Comparison of ENCODE assay signal across 14 cellular contexts in genomic region chr3:123536153-123536895, GRCh38. TPM values are rescaled to one million over a fixed set of nuclear protein-coding genes. Genes with fewer than 3 reads are reported as not detected.
A peak's percentile ranks its signal among the peaks of the same experiment; 100 is the strongest.
DNase-seq lines count a peak whose midpoint lies in the region; ATAC-seq, FAIRE-seq and TF ChIP-seq lines count a peak whose summit lies in the region.
"Had no signal": no experiment of that assay in that cellular context is flagged by ENCODE, and none has a peak within 500 bp of the region (broad histone marks: within the 10 kb centered on the region; RNA-seq: fewer than 3 reads in every experiment).

No MANE protein-coding gene starts in this region.

- H3K27me3 ChIP-seq in HAP-1 (ENCODE audit: low read depth): no peaks in the 10 kb centered on the region
- H3K27me3 ChIP-seq: gastroesophageal sphincter had no signal

- WGBS in A549 (ENCODE audit: missing lambda C conversion rate): 90% methylated on average over 5 of the region's 5 CpGs

- ATAC-seq in A549: no peak
- peak; percentile 76 for ATAC-seq in GM18858 (IDR thresholded peaks at IDR 0.05; ENCODE audit: unreplicated experiment)
- peak; percentile 56 for ATAC-seq in HG03460 (IDR thresholded peaks at IDR 0.05; ENCODE audit: unreplicated experiment)
- ATAC-seq: gastroesophageal sphincter had no signal

- CTCF ChIA-PET in A549 (lab: Yijun Ruan, JAX): interaction anchor here (0.6 kb wide), 1 partner anchor 207 kb away, joined by 3 read pairs; no protein-coding TSS in a partner anchor
- CTCF ChIA-PET in HEK293 (lab: Yijun Ruan, JAX): interaction anchor here (1.0 to 1.7 kb wide), 2 partner anchors 8 to 15 kb away, joined by 5 to 8 read pairs; no protein-coding TSS in a partner anchor
- CTCF ChIA-PET in activated CD4-positive, alpha-beta T cell treated with anti-CD3 and anti-CD28 coated beads, Interleukin-2, amount 10 ng/mL, durations not matched to agents 7 days and 5 days (lab: Charles Lee): no interaction called here

- no peak for TF ChIP-seq POLR2A in A549 (IDR thresholded peaks at IDR 0.05; ENCODE audit: low read length)

- in situ Hi-C loops in HAP-1 (cut with MboI; ENCODE audit: low sequenced_read_pairs): no loop called here

- H3K4me3 ChIP-seq in A549: no peak overlapping the region
- H3K4me3 ChIP-seq in HEK293 (ENCODE audit: low read depth, low read length): no peak overlapping the region
- H3K4me3 ChIP-seq in HAP-1: no peak overlapping the region
- H3K4me3 ChIP-seq: gastroesophageal sphincter had no signal

- POLR2A ChIA-PET in A549 (lab: Yijun Ruan, JAX) (no interaction called here), HEK293 (lab: Yijun Ruan, JAX) (no interaction called here)
- POLR2A ChIA-PET in activated CD4-positive, alpha-beta T cell treated with anti-CD3 and anti-CD28 coated beads, Interleukin-2, amount 10 ng/mL, durations not matched to agents 7 days and 5 days (lab: Charles Lee): no interaction called here

- no peaks in the 10 kb centered on the region for H3K27me3 Mint-ChIP-seq in activated CD4-positive, alpha-beta T cell treated with anti-CD3 and anti-CD28 coated beads, Interleukin-2, amount 10 ng/mL, durations not matched to agents 7 days and 5 days
- H3K27me3 Mint-ChIP-seq: brain had no signal

- H3K9me3 Mint-ChIP-seq in activated CD4-positive, alpha-beta T cell treated with anti-CD3 and anti-CD28 coated beads, Interleukin-2, amount 10 ng/mL, durations not matched to agents 7 days and 5 days: no peaks in the 10 kb centered on the region
- H3K9me3 Mint-ChIP-seq: brain had no signal

- no peak overlapping the region for H3K27ac ChIP-seq in A549
- H3K27ac ChIP-seq in HEK293 (ENCODE audit: extremely low read depth, low read depth, low read length): no peak overlapping the region
- H3K27ac ChIP-seq: gastroesophageal sphincter had no signal

- H3K36me3 ChIP-seq in HEK293 (ENCODE audit: control insufficient read depth in 2 of 2, insufficient read depth in 1 of 2, low read length in 2 of 2) (no peaks in the 10 kb centered on the region), HAP-1 (replicated peaks) (no peaks in the 10 kb centered on the region)
- H3K36me3 ChIP-seq: gastroesophageal sphincter had no signal

- no peaks in the 10 kb centered on the region for H3K36me3 Mint-ChIP-seq in activated CD4-positive, alpha-beta T cell treated with anti-CD3 and anti-CD28 coated beads, Interleukin-2, amount 10 ng/mL, durations not matched to agents 7 days and 5 days (ENCODE audit: low read depth)
- H3K36me3 Mint-ChIP-seq: brain had no signal

- no peak overlapping the region for H3K27ac Mint-ChIP-seq in activated CD4-positive, alpha-beta T cell treated with anti-CD3 and anti-CD28 coated beads, Interleukin-2, amount 10 ng/mL, durations not matched to agents 7 days and 5 days

- no peak overlapping the region for H3K4me2 ChIP-seq in A549

- H3K9me3 ChIP-seq in A549 (no peaks in the 10 kb centered on the region), HEK293 (ENCODE audit: control insufficient read depth, insufficient read depth, low read depth, low read length) (no peaks in the 10 kb centered on the region), HAP-1 (no peaks in the 10 kb centered on the region)
- H3K9me3 ChIP-seq: gastroesophageal sphincter had no signal

- no peak for TF ChIP-seq CTCF in A549 (IDR thresholded peaks at IDR 0.05)
- TF ChIP-seq CTCF in HEK293 (tag by site-specific recombination; IDR thresholded peaks at IDR 0.05): no peak

- H3K4me3 Mint-ChIP-seq in activated CD4-positive, alpha-beta T cell treated with anti-CD3 and anti-CD28 coated beads, Interleukin-2, amount 10 ng/mL, durations not matched to agents 7 days and 5 days: no peak overlapping the region
- H3K4me3 Mint-ChIP-seq: brain had no signal

- no peak for TF ChIP-seq RAD21 in A549 (conservative IDR thresholded peaks at IDR 0.05 in 1 of 2, IDR thresholded peaks at IDR 0.05 in 1 of 2)

- no peaks in the 10 kb centered on the region for H3K4me1 ChIP-seq in A549
- H3K4me1 ChIP-seq in HEK293 (ENCODE audit: control insufficient read depth, insufficient read depth, low read length): no peaks in the 10 kb centered on the region
- H3K4me1 ChIP-seq in HAP-1: no peaks in the 10 kb centered on the region; the same call in 1 of the 2 replicates

- DNase-seq in A549 (ENCODE audit: low read depth in 1 of 2, low spot score in 1 of 2): no peak
- DNase-seq in activated CD8-positive, alpha-beta memory T cell treated with anti-CD3 and anti-CD28 coated beads, Interleukin-2, amount 50 U/mL, for 4 hours: no peak
- no peak for DNase-seq in activated CD4-positive, alpha-beta T cell treated with anti-CD3 and anti-CD28 coated beads, Interleukin-2, amount 10 ng/mL, durations not matched to agents 7 days and 5 days
- no peak for DNase-seq in NCI-H2081 (lab: John Stamatoyannopoulos, UW)
- DNase-seq in HAP-1 (ENCODE audit: low spot score in 2 of 2): no peak
- DNase-seq: activated CD4-positive, alpha-beta T cell treated with anti-CD3 and anti-CD28 coated beads for 1 hour; DMS79; NCI-H446; stimulated activated CD8-positive, alpha-beta memory T cell treated with anti-CD3 and anti-CD28 coated beads, Interleukin-4, amount 100 ng/mL, for 48 hours had no signal

- FAIRE-seq in A549 (lab: Jason Lieb, UNC): peak; percentile 46

- H3K4me1 Mint-ChIP-seq in activated CD4-positive, alpha-beta T cell treated with anti-CD3 and anti-CD28 coated beads, Interleukin-2, amount 10 ng/mL, durations not matched to agents 7 days and 5 days: peaks cover 4% of the 10 kb centered on the region
- H3K4me1 Mint-ChIP-seq: brain had no signal

- no peak for TF ChIP-seq EP300 in A549 (IDR thresholded peaks at IDR 0.05)

TF ChIP-seq in A549, 52 proteins besides CTCF, POLR2A, EP300 and RAD21 (continues in another document):
- no peak for TF ChIP-seq RNF2 (IDR thresholded peaks at IDR 0.05; ENCODE audit: borderline replicate concordance, low read depth)
- TF ChIP-seq CEBPB (IDR thresholded peaks at IDR 0.05): no peak
- no peak for TF ChIP-seq ELK1 (IDR thresholded peaks at IDR 0.05; ENCODE audit: low read depth, low read length)
- no peak for TF ChIP-seq TFCP2L1 (CRISPR knock-in tag; IDR thresholded peaks at IDR 0.05)
- no peak for TF ChIP-seq HOXB5 (CRISPR knock-in tag; IDR thresholded peaks at IDR 0.05)
- TF ChIP-seq KDM5A (IDR thresholded peaks at IDR 0.05): no peak
- TF ChIP-seq GATA3 (IDR thresholded peaks at IDR 0.05; ENCODE audit: borderline replicate concordance): no peak
- no peak for TF ChIP-seq SMC3 (IDR thresholded peaks at IDR 0.05)
- TF ChIP-seq JUN (IDR thresholded peaks at IDR 0.05): no peak
- TF ChIP-seq ZSCAN20 (CRISPR knock-in tag; IDR thresholded peaks at IDR 0.05): no peak
- no peak for TF ChIP-seq HOXB13 (CRISPR knock-in tag; IDR thresholded peaks at IDR 0.05; ENCODE audit: low read depth)

TF ChIP-seq in HEK293, 187 proteins besides CTCF, POLR2A, EP300 and RAD21:
- TF ChIP-seq ZNF548 (tag by site-specific recombination; IDR thresholded peaks at IDR 0.05): no peak
- no peak for TF ChIP-seq ZNF610 (tag by site-specific recombination; IDR thresholded peaks at IDR 0.05; ENCODE audit: borderline replicate concordance)
- no peak for TF ChIP-seq BCL11A (tag by site-specific recombination; IDR thresholded peaks at IDR 0.05; ENCODE audit: low read depth)
- peak; percentile 67 for TF ChIP-seq ZNF133 (tag by site-specific recombination; IDR thresholded peaks at IDR 0.05)
- no peak for TF ChIP-seq ZNF423 (tag by site-specific recombination; IDR thresholded peaks at IDR 0.05)
- TF ChIP-seq ZNF266 (tag by site-specific recombination; IDR thresholded peaks at IDR 0.05; ENCODE audit: low read depth): no peak
- no peak for TF ChIP-seq ZBTB8A (tag by site-specific recombination; IDR thresholded peaks at IDR 0.05)
TF ChIP-seq in HEK293: peak in this region for 1.

RNA-seq across cellular contexts. Expression of gene HACD2, which starts 48.5 kb away (rescaled TPM):
- polyA plus RNA-seq in A549 (2011; rRNA removed): 90.2 and 97.7 TPM in 2 replicates
- polyA plus RNA-seq in A549 (2012; cell fraction: cytosol; rRNA removed): 26.2 and 31.3 TPM in 2 replicates
- 18.3 and 26.1 TPM in 2 replicates for polyA plus RNA-seq in A549 (2012; cell fraction: nucleus; rRNA removed)
- polyA plus RNA-seq in A549 (2017; fragmentation: RNase III; extraction: RNeasy Plus Mini Kit Qiagen cat#74134 plus additional on column Dnase treatment): 38.5 to 41.8 TPM (median 39.3 TPM) in 3 replicates
- polyA minus RNA-seq in A549 (2011; rRNA and poly(A)+ RNA removed): 58.1 and 68.6 TPM in 2 replicates
- total RNA-seq in activated CD4-positive, alpha-beta T cell treated with anti-CD3 and anti-CD28 coated beads, Interleukin-2, amount 10 ng/mL, durations not matched to agents 7 days and 5 days: 10 to 100 TPM; 24.3 to 28.8 TPM

Comparison
In these comparisons a context has a peak if more than half of its experiments do, and no peak if none do; other contexts are left out.
1. ATAC-seq: peak in GM18858 (single experiment) and HG03460 (single experiment); none in A549 (0 of 2).